Comparison of ENCODE assay signal across 16 cellular contexts in genomic region chr3:55735976-55736375, GRCh38.
"Had no signal": no experiment of that assay in that cellular context is flagged by ENCODE, and none has a peak within 500 bp of the region (broad histone marks: within the 10 kb centered on the region; RNA-seq: fewer than 3 reads in every experiment).

No MANE protein-coding gene starts in this region.

- H3K27ac Mint-ChIP-seq: activated CD8-positive, alpha-beta T cell treated with anti-CD3 and anti-CD28 coated beads, Interleukin-2, amount 10 ng/mL, durations not matched to agents 7 days and 5 days; natural killer cell treated with Interleukin-12 subunit alpha and Interleukin-12 subunit beta and Interleukin-15 and Interleukin-18, amount 100 ng/mL, for 72 hours; WTC11 had no signal

- DNase-seq: activated CD4-positive, alpha-beta T cell treated with anti-CD3 and anti-CD28 coated beads for 48 hours; activated CD8-positive, alpha-beta memory T cell treated with anti-CD3 and anti-CD28 coated beads, Interleukin-2, amount 50 U/mL, for 48 hours; activated CD8-positive, alpha-beta T cell treated with anti-CD3 and anti-CD28 coated beads, Interleukin-2, amount 10 ng/mL, durations not matched to agents 7 days and 5 days; activated naive CD4-positive, alpha-beta T cell; esophagus squamous epithelium; gastrocnemius medialis; left lung; stimulated activated CD4-positive, alpha-beta T cell treated with anti-CD3 and anti-CD28 coated beads, Interleukin-15, amount 100 ng/mL, for 24 hours; stimulated activated CD4-positive, alpha-beta T cell treated with anti-CD3 and anti-CD28 coated beads, Interleukin-4, amount 100 ng/mL, for 4 hours; stomach had no signal

- H3K4me1 Mint-ChIP-seq: WTC11 had no signal

- ATAC-seq: activated CD8-positive, alpha-beta T cell treated with anti-CD3 and anti-CD28 coated beads, Interleukin-2, amount 10 ng/mL, durations not matched to agents 7 days and 5 days; gastrocnemius medialis; left lung; natural killer cell treated with Interleukin-12 subunit alpha and Interleukin-12 subunit beta and Interleukin-15 and Interleukin-18, amount 100 ng/mL, for 72 hours; WTC11 had no signal

- H3K27me3 ChIP-seq: esophagus squamous epithelium, gastrocnemius medialis, left lung, stomach, vagina had no signal

- H3K9me3 ChIP-seq: esophagus squamous epithelium, gastrocnemius medialis, left lung, stomach, vagina had no signal

- H3K4me3 ChIP-seq: esophagus squamous epithelium, gastrocnemius medialis, left lung, stomach, vagina had no signal

- H3K36me3 Mint-ChIP-seq: natural killer cell treated with Interleukin-12 subunit alpha and Interleukin-12 subunit beta and Interleukin-15 and Interleukin-18, amount 100 ng/mL, for 72 hours had no signal

- H3K27ac ChIP-seq: esophagus squamous epithelium, gastrocnemius medialis, left lung, stomach, vagina had no signal

- H3K4me3 Mint-ChIP-seq: activated CD8-positive, alpha-beta T cell treated with anti-CD3 and anti-CD28 coated beads, Interleukin-2, amount 10 ng/mL, durations not matched to agents 7 days and 5 days; natural killer cell treated with Interleukin-12 subunit alpha and Interleukin-12 subunit beta and Interleukin-15 and Interleukin-18, amount 100 ng/mL, for 72 hours; WTC11 had no signal

- H3K27me3 Mint-ChIP-seq: natural killer cell treated with Interleukin-12 subunit alpha and Interleukin-12 subunit beta and Interleukin-15 and Interleukin-18, amount 100 ng/mL, for 72 hours had no signal

- H3K36me3 ChIP-seq: esophagus squamous epithelium, gastrocnemius medialis, left lung, stomach, vagina had no signal

- FAIRE-seq: astrocyte, colon, keratinocyte had no signal

- H3K4me1 ChIP-seq: esophagus squamous epithelium, gastrocnemius medialis, left lung, stomach, vagina had no signal
